ENCODE assay signal across 13 cellular contexts in the genomic region with DNA sequence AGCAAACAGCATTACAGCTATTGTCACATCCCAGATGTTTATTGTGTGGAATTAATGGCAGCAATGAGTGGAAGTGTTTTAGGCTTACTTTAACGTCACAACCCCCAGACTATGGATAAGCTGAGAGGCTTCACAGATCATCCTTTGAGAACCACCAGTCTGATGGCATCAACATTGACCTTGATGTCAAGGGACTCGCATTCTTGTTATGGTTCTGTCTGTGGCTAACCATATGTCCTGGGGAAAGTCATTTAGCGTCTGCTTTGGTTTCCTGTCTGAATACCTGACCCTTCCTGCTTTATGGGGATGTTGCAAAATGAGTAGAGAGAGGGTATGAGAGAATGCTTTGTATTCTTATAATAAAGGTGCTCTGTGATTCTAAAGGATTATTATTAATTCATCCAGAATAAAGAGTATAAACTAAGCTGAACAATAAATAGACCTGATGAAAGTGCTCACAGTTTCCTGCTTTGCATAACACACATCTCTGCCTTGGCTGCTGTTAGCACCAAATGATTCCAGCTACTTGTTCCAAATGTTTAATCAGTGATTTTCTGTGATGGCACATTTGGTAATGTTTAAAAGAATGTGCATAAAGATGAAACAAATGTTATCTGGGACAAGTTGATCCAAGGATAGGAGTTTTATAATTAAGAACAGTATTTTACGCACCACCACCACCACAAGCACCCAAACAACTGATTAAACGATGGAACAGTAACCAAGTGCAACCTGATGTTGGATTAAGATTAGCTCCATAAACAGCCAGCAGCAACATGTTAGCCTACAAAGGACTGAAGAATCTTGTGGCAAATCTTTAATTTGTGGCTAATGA.
A peak's percentile ranks its signal among the peaks of the same experiment; 100 is the strongest.
DNase-seq lines count a peak whose midpoint lies in the region; ATAC-seq, FAIRE-seq and TF ChIP-seq lines count a peak whose summit lies in the region.
"Had no signal": no experiment of that assay in that cellular context is flagged by ENCODE, and none has a peak within 500 bp of the region (broad histone marks: within the 10 kb centered on the region; RNA-seq: fewer than 3 reads in every experiment).

No MANE protein-coding gene starts in this region.

- H3K27ac Mint-ChIP-seq in activated T-cell treated with anti-CD3 and anti-CD28 coated beads, Interleukin-2, amount 50 U/mL, for 72 hours: no peak overlapping the region
- H3K27ac Mint-ChIP-seq: CD8-positive, alpha-beta T cell; naive B cell had no signal

- no peaks in the 10 kb centered on the region for H3K4me1 Mint-ChIP-seq in activated T-cell treated with anti-CD3 and anti-CD28 coated beads, Interleukin-2, amount 50 U/mL, for 72 hours (ENCODE audit: low read depth)
- H3K4me1 Mint-ChIP-seq: naive B cell had no signal

- ATAC-seq in HG02870 (IDR thresholded peaks at IDR 0.05; ENCODE audit: unreplicated experiment): peak; percentile 42
- no peak for ATAC-seq in activated T-cell treated with anti-CD3 and anti-CD28 coated beads, Interleukin-2, amount 50 U/mL, for 72 hours (replicated peaks in 1 of 2)
- ATAC-seq: activated CD4-positive, CD25-positive, alpha-beta regulatory T cell treated with anti-CD3 and anti-CD28 coated beads, Interleukin-2, amount 50 U/mL, for 24 hours; CD8-positive, alpha-beta T cell had no signal

- H3K27me3 Mint-ChIP-seq in activated T-cell treated with anti-CD3 and anti-CD28 coated beads, Interleukin-2, amount 50 U/mL, for 72 hours (ENCODE audit: low read depth): no peaks in the 10 kb centered on the region
- H3K27me3 Mint-ChIP-seq: naive B cell had no signal

- no peaks in the 10 kb centered on the region for H3K36me3 Mint-ChIP-seq in activated T-cell treated with anti-CD3 and anti-CD28 coated beads, Interleukin-2, amount 50 U/mL, for 72 hours (ENCODE audit: insufficient read depth in 2 of 2)
- H3K36me3 Mint-ChIP-seq: CD8-positive, alpha-beta T cell; naive B cell had no signal

- in situ Hi-C loops in astrocyte of the spinal cord (cut with HindIII; ENCODE audit: low sequenced_read_pairs): no loop called here

- DNase-seq in astrocyte of the spinal cord (ENCODE audit: low read depth, low spot score) (peak; percentile 85), iris pigment epithelial cell (ENCODE audit: low read depth) (peak; percentile 93), urothelium cell line (ENCODE audit: low spot score) (peak; percentile 22), LoVo (ENCODE audit: low spot score) (no peak), posterior vena cava (ENCODE audit: low spot score) (no peak)
- DNase-seq in activated T-cell treated with anti-CD3 and anti-CD28 coated beads, Interleukin-2, amount 50 U/mL, for 72 hours: no peak
- DNase-seq: CD8-positive, alpha-beta T cell; MG63; naive B cell; testis had no signal

- intact Hi-C loops in posterior vena cava (cut with DNase I): no loop called here

- H3K9me3 Mint-ChIP-seq in activated T-cell treated with anti-CD3 and anti-CD28 coated beads, Interleukin-2, amount 50 U/mL, for 72 hours: peaks cover 2 to 8% of the 10 kb centered on the region in 2 donors
- H3K9me3 Mint-ChIP-seq: CD8-positive, alpha-beta T cell had no signal

- no peak overlapping the region for H3K4me3 ChIP-seq in astrocyte of the spinal cord (ENCODE audit: low read depth, low read length)
- H3K4me3 ChIP-seq: cardiac muscle cell, MG63, testis had no signal

- H3K4me3 Mint-ChIP-seq in activated T-cell treated with anti-CD3 and anti-CD28 coated beads, Interleukin-2, amount 50 U/mL, for 72 hours: no peak overlapping the region
- H3K4me3 Mint-ChIP-seq: CD8-positive, alpha-beta T cell; naive B cell had no signal

- no peak for TF ChIP-seq CTCF in astrocyte of the spinal cord (IDR thresholded peaks at IDR 0.05; ENCODE audit: low read depth, low read length)

- FAIRE-seq in urothelium cell line (lab: Jason Lieb, UNC): no peak

Comparison
In these comparisons a context has a peak if more than half of its experiments do, and no peak if none do; other contexts are left out.
1. DNase-seq: peak in astrocyte of the spinal cord (single experiment), iris pigment epithelial cell (single experiment) and urothelium cell line (single experiment); none in LoVo (single experiment), activated T-cell treated with anti-CD3 and anti-CD28 coated beads, Interleukin-2, amount 50 U/mL, for 72 hours (0 of 2) and posterior vena cava (single experiment).